24 cellular contexts compared by ENCODE assay signal in genomic region chr7:88279323-88279722, GRCh38. TPM values are rescaled to one million over a fixed set of nuclear protein-coding genes. Genes with fewer than 3 reads are reported as not detected.
A peak's percentile ranks its signal among the peaks of the same experiment; 100 is the strongest.
DNase-seq lines count a peak whose midpoint lies in the region; TF ChIP-seq lines count a peak whose summit lies in the region.
"Had no signal": no experiment of that assay in that cellular context is flagged by ENCODE, and none has a peak within 500 bp of the region (broad histone marks: within the 10 kb centered on the region; RNA-seq: fewer than 3 reads in every experiment).

No MANE protein-coding gene starts in this region.

- H3K9me3 ChIP-seq in breast epithelium: no peaks in the 10 kb centered on the region

- H3K4me1 Mint-ChIP-seq in MCF 10A (ENCODE audit: insufficient read depth, unreplicated experiment) (peaks cover 8% of the 10 kb centered on the region), nephron progenitor cell (no peaks in the 10 kb centered on the region)
- no peaks in the 10 kb centered on the region for H3K4me1 Mint-ChIP-seq in activated naive CD4-positive, alpha-beta T cell treated with anti-CD3 and anti-CD28 coated beads, Interleukin-2, amount 10 ng/mL, durations not matched to agents 7 days and 5 days
- H3K4me1 Mint-ChIP-seq: B cell had no signal

- H3K27ac ChIP-seq in breast epithelium (peak overlapping the region; percentile 22 to 68), epithelial cell of prostate (peak overlapping the region; percentile 76)
- H3K27ac ChIP-seq: 22Rv1, RWPE1 had no signal

- H3K36me3 ChIP-seq in breast epithelium: no peaks in the 10 kb centered on the region

- TF ChIP-seq CTCF in breast epithelium (IDR thresholded peaks at IDR 0.05) (no peak), MCF 10A (IDR thresholded peaks at IDR 0.05; ENCODE audit: unreplicated experiment) (no peak), nephron progenitor cell (IDR thresholded peaks at IDR 0.05) (no peak)

- no peak for DNase-seq in breast epithelium (ENCODE audit: low spot score in 2 of 2)
- no peak for DNase-seq in MCF 10A (ENCODE audit: unreplicated experiment)
- DNase-seq in epithelial cell of prostate (ENCODE audit: low read depth, low spot score): no peak
- DNase-seq in mucosa of gallbladder (ENCODE audit: low spot score): peak; percentile 36
- no peak for DNase-seq in occipital lobe (lab: John Stamatoyannopoulos, UW)
- DNase-seq in NCI-H1105 (lab: John Stamatoyannopoulos, UW): no peak
- DNase-seq in activated naive CD4-positive, alpha-beta T cell treated with anti-CD3 and anti-CD28 coated beads, Interleukin-2, amount 10 ng/mL, durations not matched to agents 7 days and 5 days: no peak
- DNase-seq in nephron progenitor cell: no peak
- DNase-seq: DMS153, DND-41, NCI-H1105 treated with DMSO at 0.1 percent for 48 hours, NCI-H146, NCI-H1930, NCI-H2107, NCI-H524, NCI-H774, PC-3, SHP77 had no signal

- CTCF ChIA-PET in MCF 10A (lab: Yijun Ruan, JAX): interaction anchor here (0.9 to 1.0 kb wide), 2 partner anchors 36 to 79 kb away, joined by 3 read pairs; no protein-coding TSS in a partner anchor
- CTCF ChIA-PET in activated naive CD4-positive, alpha-beta T cell treated with anti-CD3 and anti-CD28 coated beads, Interleukin-2, amount 10 ng/mL, durations not matched to agents 7 days and 5 days (lab: Charles Lee): no interaction called here

- H3K27me3 Mint-ChIP-seq in MCF 10A (ENCODE audit: insufficient read depth, unreplicated experiment) (no peaks in the 10 kb centered on the region), nephron progenitor cell (ENCODE audit: low read depth, poor library complexity) (peaks cover 3% of the 10 kb centered on the region)
- H3K27me3 Mint-ChIP-seq in activated naive CD4-positive, alpha-beta T cell treated with anti-CD3 and anti-CD28 coated beads, Interleukin-2, amount 10 ng/mL, durations not matched to agents 7 days and 5 days: no peaks in the 10 kb centered on the region

- no TSS peak for BruUV-seq in MCF 10A (replicated peaks; lab: Mats Ljungman, UMichigan)

- H3K9me3 Mint-ChIP-seq in MCF 10A (ENCODE audit: unreplicated experiment) (no peaks in the 10 kb centered on the region), nephron progenitor cell (no peaks in the 10 kb centered on the region)
- H3K9me3 Mint-ChIP-seq in activated naive CD4-positive, alpha-beta T cell treated with anti-CD3 and anti-CD28 coated beads, Interleukin-2, amount 10 ng/mL, durations not matched to agents 7 days and 5 days: no peaks in the 10 kb centered on the region

- TF ChIP-seq POLR2A in breast epithelium (IDR thresholded peaks at IDR 0.05): no peak

- H3K4me3 ChIP-seq in breast epithelium: no peak overlapping the region
- H3K4me3 ChIP-seq: K562 had no signal

- intact Hi-C loops in breast epithelium (cut with DNase I; ENCODE audit: low total_unique reads) (no loop called here), MCF 10A (cut with micrococcal nuclease) (no loop called here)

- H3K4me1 ChIP-seq in breast epithelium: no peaks in the 10 kb centered on the region

- no peak overlapping the region for H3K27ac Mint-ChIP-seq in MCF 10A (ENCODE audit: low read depth, unreplicated experiment)
- H3K27ac Mint-ChIP-seq in activated naive CD4-positive, alpha-beta T cell treated with anti-CD3 and anti-CD28 coated beads, Interleukin-2, amount 10 ng/mL, durations not matched to agents 7 days and 5 days: no peak overlapping the region
- H3K27ac Mint-ChIP-seq in nephron progenitor cell: no peak overlapping the region
- H3K27ac Mint-ChIP-seq: B cell had no signal

- no peaks in the 10 kb centered on the region for H3K27me3 ChIP-seq in breast epithelium

- POLR2A ChIA-PET in MCF 10A (lab: Yijun Ruan, JAX): interaction anchor here (1.0 to 1.5 kb wide), 2 partner anchors 28 to 71 kb away, joined by 3 to 4 read pairs; no protein-coding TSS in a partner anchor

- no peak overlapping the region for H3K4me3 Mint-ChIP-seq in MCF 10A (ENCODE audit: unreplicated experiment)
- no peak overlapping the region for H3K4me3 Mint-ChIP-seq in activated naive CD4-positive, alpha-beta T cell treated with anti-CD3 and anti-CD28 coated beads, Interleukin-2, amount 10 ng/mL, durations not matched to agents 7 days and 5 days
- no peak overlapping the region for H3K4me3 Mint-ChIP-seq in nephron progenitor cell
- H3K4me3 Mint-ChIP-seq: B cell had no signal

- H3K36me3 Mint-ChIP-seq in MCF 10A (ENCODE audit: insufficient read depth, unreplicated experiment) (no peaks in the 10 kb centered on the region), nephron progenitor cell (ENCODE audit: low read depth) (no peaks in the 10 kb centered on the region)
- H3K36me3 Mint-ChIP-seq in activated naive CD4-positive, alpha-beta T cell treated with anti-CD3 and anti-CD28 coated beads, Interleukin-2, amount 10 ng/mL, durations not matched to agents 7 days and 5 days: no peaks in the 10 kb centered on the region

RNA-seq across cellular contexts. Expression of gene STEAP4, which starts 27.4 kb away (rescaled TPM):
- total RNA-seq in breast epithelium (100 to 1,000 TPM in 1 of 3 donors, 10 to 100 TPM in 2; 49.3 to 165 (median 73.1) TPM), MCF 10A (2022) (not detected in 2 replicates), mucosa of gallbladder (9.8 TPM), occipital lobe (0.16 TPM)
- total RNA-seq: B cell, HepG2, SK-MEL-5 had no signal

RNA-seq across cellular contexts. Expression of gene SRI, which starts 59.5 kb away (rescaled TPM):
- total RNA-seq in breast epithelium (100 to 1,000 TPM in 1 of 3 donors, 10 to 100 TPM in 2; 69.1 to 115 (median 90.9) TPM), MCF 10A (2022) (80.0 and 110 TPM in 2 replicates), mucosa of gallbladder (77.8 TPM), occipital lobe (85.8 TPM)
